In the genomic region with DNA sequence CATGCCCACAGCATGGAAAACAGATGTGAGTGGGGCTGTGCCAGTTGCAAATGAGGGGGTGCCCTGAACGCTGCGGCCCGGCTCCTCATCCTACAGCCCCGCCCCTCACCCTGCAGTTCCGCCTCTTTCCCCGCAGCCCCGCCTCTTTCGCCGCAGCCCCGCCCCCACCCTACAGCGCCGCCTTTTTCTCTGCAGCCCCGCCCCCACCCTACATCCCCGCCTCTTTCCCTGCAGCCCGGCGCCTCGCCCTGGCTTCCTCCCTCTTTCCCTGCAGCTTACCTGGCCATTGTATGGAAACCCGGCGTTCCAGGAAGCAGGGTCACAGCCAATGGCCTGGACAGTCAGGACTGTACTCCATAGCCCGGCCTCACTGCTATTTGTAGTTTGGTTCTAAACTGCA, we compare ENCODE assay signal across 26 cellular contexts.
DNase-seq lines count a peak whose midpoint lies in the region; ATAC-seq, FAIRE-seq and TF ChIP-seq lines count a peak whose summit lies in the region.
"Had no signal": no experiment of that assay in that cellular context is flagged by ENCODE, and none has a peak within 500 bp of the region (broad histone marks: within the 10 kb centered on the region; RNA-seq: fewer than 3 reads in every experiment).

No MANE protein-coding gene starts in this region.

- 41% methylated on average over 20 of the region's 20 CpGs for WGBS in testis, 2 donors

- TF ChIP-seq CTCF in WTC11 (IDR thresholded peaks at IDR 0.05) (no peak), testis (IDR thresholded peaks at IDR 0.05) (no peak), kidney (IDR thresholded peaks at IDR 0.05; ENCODE audit: borderline replicate concordance, extremely low read depth, insufficient read depth) (no peak)

- no peak overlapping the region for H3K9ac ChIP-seq in kidney (ENCODE audit: low read length in 2 of 2)

- POLR2A ChIA-PET in WTC11 (lab: Charles Lee) = interaction anchor here (0.6 kb wide), 1 partner anchor 68 kb away, joined by 3 read pairs; no protein-coding TSS in a partner anchor

- H3K4me3 Mint-ChIP-seq in WTC11 = peak overlapping the region; percentile 50; the same call in 1 of the 2 replicates
- H3K4me3 Mint-ChIP-seq in activated T-helper 1 cell treated with anti-CD3 and anti-CD28 coated beads, Interleukin-12 subunit alpha, Interleukin-12 subunit beta, Interleukin-2, Interleukin-4 antibody, amounts not matched to agents 30 ng/mL and 10 ng/mL and 1 ng/mL, durations not matched to agents 14 hours and 24 hours and 36 hours = no peak overlapping the region
- H3K4me3 Mint-ChIP-seq: B cell, T-helper 17 cell had no signal

- no peaks in the 10 kb centered on the region for H3K9me3 Mint-ChIP-seq in WTC11
- no peaks in the 10 kb centered on the region for H3K9me3 Mint-ChIP-seq in activated T-helper 1 cell treated with anti-CD3 and anti-CD28 coated beads, Interleukin-12 subunit alpha, Interleukin-12 subunit beta, Interleukin-2, Interleukin-4 antibody, amounts not matched to agents 30 ng/mL and 10 ng/mL and 1 ng/mL, durations not matched to agents 14 hours and 24 hours and 36 hours

- H3K27ac Mint-ChIP-seq in WTC11 = no peak overlapping the region
- H3K27ac Mint-ChIP-seq in activated T-helper 1 cell treated with anti-CD3 and anti-CD28 coated beads, Interleukin-12 subunit alpha, Interleukin-12 subunit beta, Interleukin-2, Interleukin-4 antibody, amounts not matched to agents 30 ng/mL and 10 ng/mL and 1 ng/mL, durations not matched to agents 14 hours and 24 hours and 36 hours = no peak overlapping the region
- H3K27ac Mint-ChIP-seq: B cell, T-helper 17 cell had no signal

- intact Hi-C loops in testis (cut with DNase I; ENCODE audit: low total_unique reads) = no loop called here
- intact Hi-C loops in kidney (cut with DNase I) = no loop called here
- intact Hi-C loops in activated T-helper 1 cell treated with anti-CD3 and anti-CD28 coated beads, Interleukin-12 subunit alpha, Interleukin-12 subunit beta, Interleukin-2, Interleukin-4 antibody, amounts not matched to agents 30 ng/mL and 10 ng/mL and 1 ng/mL, durations not matched to agents 14 hours and 24 hours and 36 hours (cut with micrococcal nuclease) = no loop called here

- DNase-seq in HT-29 (ENCODE audit: low spot score) (peak; percentile 50), WTC11 (ENCODE audit: low spot score) (peak; percentile 70), iPS-NIHi11 (ENCODE audit: low spot score) (peak; percentile 85), testis (peak; percentile 18), NCI-H1417 (lab: John Stamatoyannopoulos, UW) (no peak), kidney (no peak)
- DNase-seq in activated T-helper 1 cell treated with anti-CD3 and anti-CD28 coated beads, Interleukin-12 subunit alpha, Interleukin-12 subunit beta, Interleukin-2, Interleukin-4 antibody, amounts not matched to agents 30 ng/mL and 10 ng/mL and 1 ng/mL, durations not matched to agents 14 hours and 24 hours and 36 hours (ENCODE audit: low spot score) = no peak
- DNase-seq: activated CD4-positive, alpha-beta T cell treated with anti-CD3 and anti-CD28 coated beads, Interleukin-2, amount 50 U/mL, for 48 hours; activated naive CD4-positive, alpha-beta T cell treated with Interleukin-2 at 50 U/mL for 16 hours; Calu3; KG1; midbrain; MV-4-11; NCI-H187; PC-9; psoas muscle; SIG-M5; stimulated activated naive CD4-positive, alpha-beta T cell; T-helper 17 cell; tibial artery; WERI-Rb-1 had no signal

- peak; percentile 96 for ATAC-seq in WTC11
- ATAC-seq: psoas muscle, T-helper 17 cell had no signal

- H3K27ac ChIP-seq in testis (no peak overlapping the region), kidney (ENCODE audit: low read depth in 2 of 2, low read length in 2 of 2) (no peak overlapping the region)
- H3K27ac ChIP-seq: cardiac muscle cell, HL-60, PC-9, psoas muscle, tibial artery, WERI-Rb-1 had no signal

- H3K27me3 ChIP-seq in testis = no peaks in the 10 kb centered on the region
- H3K27me3 ChIP-seq: cardiac muscle cell had no signal

- H3K9me3 ChIP-seq in testis = no peaks in the 10 kb centered on the region
- H3K9me3 ChIP-seq in kidney (ENCODE audit: control insufficient read depth in 1 of 2, low read length in 2 of 2) = no peaks in the 10 kb centered on the region
- H3K9me3 ChIP-seq: psoas muscle, tibial artery had no signal

- H3K4me1 ChIP-seq in testis = no peaks in the 10 kb centered on the region
- no peaks in the 10 kb centered on the region for H3K4me1 ChIP-seq in kidney (ENCODE audit: control insufficient read depth in 1 of 2, insufficient read depth in 1 of 2, low read depth in 1 of 2, low read length in 2 of 2)

- H3K4me3 ChIP-seq in testis (no peak overlapping the region), kidney (ENCODE audit: low read length in 2 of 2) (no peak overlapping the region)
- H3K4me3 ChIP-seq: cardiac muscle cell, PC-9, psoas muscle, tibial artery had no signal

- H3K4me1 Mint-ChIP-seq in WTC11 = peaks cover 11% of the 10 kb centered on the region
- peaks cover 3% of the 10 kb centered on the region for H3K4me1 Mint-ChIP-seq in activated T-helper 1 cell treated with anti-CD3 and anti-CD28 coated beads, Interleukin-12 subunit alpha, Interleukin-12 subunit beta, Interleukin-2, Interleukin-4 antibody, amounts not matched to agents 30 ng/mL and 10 ng/mL and 1 ng/mL, durations not matched to agents 14 hours and 24 hours and 36 hours (ENCODE audit: low read depth)
- H3K4me1 Mint-ChIP-seq: B cell had no signal

- H3K36me3 ChIP-seq in testis (ENCODE audit: low read depth, missing control alignments) (no peaks in the 10 kb centered on the region), kidney (ENCODE audit: control insufficient read depth in 1 of 2, insufficient read depth in 2 of 2, low read length in 2 of 2) (no peaks in the 10 kb centered on the region)
- H3K36me3 ChIP-seq: cardiac muscle cell, tibial artery, WERI-Rb-1 had no signal

- H3K27me3 Mint-ChIP-seq in WTC11 (ENCODE audit: low read depth) = no peaks in the 10 kb centered on the region
- H3K27me3 Mint-ChIP-seq in activated T-helper 1 cell treated with anti-CD3 and anti-CD28 coated beads, Interleukin-12 subunit alpha, Interleukin-12 subunit beta, Interleukin-2, Interleukin-4 antibody, amounts not matched to agents 30 ng/mL and 10 ng/mL and 1 ng/mL, durations not matched to agents 14 hours and 24 hours and 36 hours (ENCODE audit: insufficient read depth) = peaks cover 16% of the 10 kb centered on the region

- H3K36me3 Mint-ChIP-seq in WTC11 = no peaks in the 10 kb centered on the region
- peaks cover 1% of the 10 kb centered on the region for H3K36me3 Mint-ChIP-seq in activated T-helper 1 cell treated with anti-CD3 and anti-CD28 coated beads, Interleukin-12 subunit alpha, Interleukin-12 subunit beta, Interleukin-2, Interleukin-4 antibody, amounts not matched to agents 30 ng/mL and 10 ng/mL and 1 ng/mL, durations not matched to agents 14 hours and 24 hours and 36 hours (ENCODE audit: low read depth)

- CTCF ChIA-PET in WTC11 (lab: Charles Lee) = interaction anchor here (0.5 to 1.2 kb wide), 3 partner anchors 27 to 772 kb away, joined by 3 to 7 read pairs (median 3); no protein-coding TSS in a partner anchor

- no peak for TF ChIP-seq POLR2A in testis (IDR thresholded peaks at IDR 0.05)

- FAIRE-seq in kidney (lab: Jason Lieb, UNC) = no peak
- FAIRE-seq: frontal cortex, G401.6 had no signal

TF ChIP-seq in WTC11, 78 proteins besides CTCF, POLR2A, EP300 and RAD21:
- TF ChIP-seq, protein P1, sequence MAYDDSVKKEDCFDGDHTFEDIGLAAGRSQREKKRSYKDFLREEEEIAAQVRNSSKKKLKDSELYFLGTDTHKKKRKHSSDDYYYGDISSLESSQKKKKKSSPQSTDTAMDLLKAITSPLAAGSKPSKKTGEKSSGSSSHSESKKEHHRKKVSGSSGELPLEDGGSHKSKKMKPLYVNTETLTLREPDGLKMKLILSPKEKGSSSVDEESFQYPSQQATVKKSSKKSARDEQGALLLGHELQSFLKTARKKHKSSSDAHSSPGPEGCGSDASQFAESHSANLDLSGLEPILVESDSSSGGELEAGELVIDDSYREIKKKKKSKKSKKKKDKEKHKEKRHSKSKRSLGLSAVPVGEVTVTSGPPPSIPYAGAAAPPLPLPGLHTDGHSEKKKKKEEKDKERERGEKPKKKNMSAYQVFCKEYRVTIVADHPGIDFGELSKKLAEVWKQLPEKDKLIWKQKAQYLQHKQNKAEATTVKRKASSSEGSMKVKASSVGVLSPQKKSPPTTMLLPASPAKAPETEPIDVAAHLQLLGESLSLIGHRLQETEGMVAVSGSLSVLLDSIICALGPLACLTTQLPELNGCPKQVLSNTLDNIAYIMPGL (CRISPR knock-in tag; IDR thresholded peaks at IDR 0.05) = no peak
- TF ChIP-seq SP1 (CRISPR knock-in tag; conservative IDR thresholded peaks at IDR 0.05) = peak; percentile 45; the same call in 1 of the 2 replicates

Comparison
In these comparisons a context has a peak if more than half of its experiments do, and no peak if none do; other contexts are left out.
1. DNase-seq: peak in HT-29 (single experiment), WTC11 (single experiment), iPS-NIHi11 (single experiment) and testis (single experiment); none in NCI-H1417 (0 of 3), kidney (single experiment) and activated T-helper 1 cell treated with anti-CD3 and anti-CD28 coated beads, Interleukin-12 subunit alpha, Interleukin-12 subunit beta, Interleukin-2, Interleukin-4 antibody, amounts not matched to agents 30 ng/mL and 10 ng/mL and 1 ng/mL, durations not matched to agents 14 hours and 24 hours and 36 hours (single experiment).